8 cellular contexts compared by ENCODE assay signal in the genomic region with DNA sequence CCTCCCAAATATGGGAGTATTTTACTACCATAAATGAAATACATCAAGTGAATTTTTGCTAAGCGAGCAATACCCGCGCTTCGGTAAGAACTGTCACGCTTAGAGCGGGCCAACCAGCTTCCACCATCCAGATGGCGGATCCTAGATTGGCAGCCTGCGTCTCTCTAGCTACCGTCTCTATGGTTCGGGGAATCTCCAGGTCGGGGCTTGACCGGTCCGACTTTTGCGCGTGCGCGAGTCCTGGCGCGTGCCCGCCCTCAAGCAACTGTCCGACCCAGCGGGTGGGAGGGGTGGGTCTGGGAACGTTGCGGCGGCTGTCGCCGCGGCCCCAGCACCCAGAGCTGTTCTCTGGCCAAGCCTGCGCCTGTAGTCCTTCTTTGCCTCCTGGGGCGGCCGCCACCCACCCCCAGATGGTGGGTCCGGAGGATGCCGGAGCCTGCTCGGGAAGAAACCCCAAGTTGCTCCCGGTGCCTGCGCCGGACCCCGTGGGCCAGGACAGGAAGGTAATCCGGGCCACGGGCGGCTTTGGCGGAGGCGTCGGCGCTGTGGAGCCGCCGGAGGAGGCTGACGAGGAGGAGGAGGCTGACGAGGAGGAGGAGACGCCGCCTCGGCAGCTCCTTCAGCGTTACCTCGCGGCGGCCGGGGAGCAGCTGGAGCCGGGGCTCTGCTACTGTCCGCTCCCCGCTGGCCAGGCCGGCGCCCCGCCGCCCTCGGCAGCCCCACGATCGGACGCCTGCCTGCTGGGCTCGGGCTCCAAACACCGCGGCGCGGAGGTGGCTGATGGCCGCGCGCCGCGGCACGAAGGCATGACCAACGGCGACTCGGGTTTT. TPM values are rescaled to one million over a fixed set of nuclear protein-coding genes. Genes with fewer than 3 reads are reported as not detected.
DNase-seq lines count a peak whose midpoint lies in the region; ATAC-seq and TF ChIP-seq lines count a peak whose summit lies in the region.

A gene (plus strand): TSS at position 338 of the 830 bp plus-strand sequence. CDS start 73 bp downstream, at position 411.

- CTCF ChIA-PET in CD8-positive, alpha-beta T cell (lab: Charles Lee) = no interaction called here

- no peaks in the 10 kb centered on the region for H3K4me1 ChIP-seq in CD8-positive, alpha-beta T cell (ENCODE audit: insufficient read depth, low read length)

- intact Hi-C loops in CD8-positive, alpha-beta T cell (cut with DNase I, micrococcal nuclease) = no loop called here

- no peak for TF ChIP-seq CTCF in CD8-positive, alpha-beta T cell (IDR thresholded peaks at IDR 0.05)
- no peak for TF ChIP-seq CTCF in epithelial cell of proximal tubule (conservative IDR thresholded peaks at IDR 0.05; ENCODE audit: low read depth, low read length)
- no peak for TF ChIP-seq CTCF in mesothelial cell of epicardium (IDR thresholded peaks at IDR 0.05; ENCODE audit: unreplicated experiment)

- peaks cover 61% of the 10 kb centered on the region for H3K27me3 Mint-ChIP-seq in CD8-positive, alpha-beta T cell (ENCODE audit: low read depth)
- no peaks in the 10 kb centered on the region for H3K27me3 Mint-ChIP-seq in mesothelial cell of epicardium (ENCODE audit: low read depth)

- H3K4me1 Mint-ChIP-seq in CD8-positive, alpha-beta T cell (ENCODE audit: low read depth) = peaks cover 9% of the 10 kb centered on the region
- peaks cover 22% of the 10 kb centered on the region for H3K4me1 Mint-ChIP-seq in mesothelial cell of epicardium

- H3K36me3 ChIP-seq in CD8-positive, alpha-beta T cell (ENCODE audit: insufficient read depth, low read length) = no peaks in the 10 kb centered on the region

- H3K4me3 ChIP-seq in CD8-positive, alpha-beta T cell (ENCODE audit: low read depth, low read length) = peak within 1 kb of the TSS; percentile 48
- H3K4me3 ChIP-seq in epithelial cell of proximal tubule (ENCODE audit: low read depth, low read length) = peak within 1 kb of the TSS; percentile 90

- peak within 1 kb of the TSS; percentile 84 for H3K4me3 Mint-ChIP-seq in CD8-positive, alpha-beta T cell
- peak within 1 kb of the TSS; percentile 90 for H3K4me3 Mint-ChIP-seq in mesothelial cell of epicardium

- no peaks in the 10 kb centered on the region for H3K9me3 Mint-ChIP-seq in CD8-positive, alpha-beta T cell
- no peaks in the 10 kb centered on the region for H3K9me3 Mint-ChIP-seq in mesothelial cell of epicardium

- H3K9me3 ChIP-seq in CD8-positive, alpha-beta T cell (ENCODE audit: low read length) = no peaks in the 10 kb centered on the region

- peaks cover 15% of the 10 kb centered on the region for H3K27me3 ChIP-seq in CD8-positive, alpha-beta T cell (ENCODE audit: insufficient read depth, low read length)

- no peaks in the 10 kb centered on the region for H3K36me3 Mint-ChIP-seq in CD8-positive, alpha-beta T cell
- H3K36me3 Mint-ChIP-seq in mesothelial cell of epicardium = no peaks in the 10 kb centered on the region

- peak in 2 of 7 experiments; percentile 6 to 11 for DNase-seq in CD8-positive, alpha-beta T cell
- DNase-seq in NCI-H510A (lab: John Stamatoyannopoulos, UW) = peak; percentile 92
- peak; percentile 73 for DNase-seq in activated CD8-positive, alpha-beta memory T cell treated with anti-CD3 and anti-CD28 coated beads for 24 hours
- DNase-seq in epithelial cell of proximal tubule (ENCODE audit: low read depth) = peak; percentile 69
- peak; percentile 79 to 86 for DNase-seq in mesothelial cell of epicardium (ENCODE audit: low spot score in 2 of 2, unreplicated experiment in 2 of 2)
- DNase-seq in stimulated activated naive CD8-positive, alpha-beta T cell treated with anti-CD3 and anti-CD28 coated beads, Interleukin-15, Interleukin-2, amounts not matched to agents 100 U/mL and 50 U/mL, for 24 hours = peak; percentile 58

- POLR2A ChIA-PET in CD8-positive, alpha-beta T cell (lab: Charles Lee) = interaction anchor here (1.4 kb wide), 1 partner anchor 10 kb away, joined by 3 read pairs; no protein-coding TSS in a partner anchor

- ATAC-seq in CD8-positive, alpha-beta T cell = peak; percentile 36
- ATAC-seq in GM19328 (IDR thresholded peaks at IDR 0.05; ENCODE audit: unreplicated experiment) (peak; percentile 62), HG03432 (IDR thresholded peaks at IDR 0.05; ENCODE audit: unreplicated experiment) (peak; percentile 83)
- ATAC-seq in stimulated activated naive CD8-positive, alpha-beta T cell treated with anti-CD3 and anti-CD28 coated beads, Interleukin-15, Interleukin-2, amounts not matched to agents 100 U/mL and 50 U/mL, for 24 hours = peak; percentile 67

- no peak within 1 kb of the TSS for H3K27ac Mint-ChIP-seq in CD8-positive, alpha-beta T cell
- peak within 1 kb of the TSS; percentile 79 for H3K27ac Mint-ChIP-seq in mesothelial cell of epicardium

- no peak within 1 kb of the TSS for H3K27ac ChIP-seq in CD8-positive, alpha-beta T cell (ENCODE audit: low read depth, low read length)

RNA-seq across cellular contexts. Expression of the gene that starts here (rescaled TPM):
- total RNA-seq in CD8-positive, alpha-beta T cell = under 1 TPM in 1 of 2 experiments, not detected in 1; 0.06 TPM
- 9.8 and 12.9 TPM in 2 replicates for total RNA-seq in epithelial cell of proximal tubule
- total RNA-seq in mesothelial cell of epicardium = 8.5 to 10.1 TPM (median 8.9 TPM) in 3 replicates

Comparison
In these comparisons a context has a peak if more than half of its experiments do, and no peak if none do; other contexts are left out.
1. Peak in ATAC-seq and H3K4me3 ChIP-seq in CD8-positive, alpha-beta T cell; RNA of the gene not detected or under 1 TPM.